2 cellular contexts compared by ENCODE assay signal in the genomic region with DNA sequence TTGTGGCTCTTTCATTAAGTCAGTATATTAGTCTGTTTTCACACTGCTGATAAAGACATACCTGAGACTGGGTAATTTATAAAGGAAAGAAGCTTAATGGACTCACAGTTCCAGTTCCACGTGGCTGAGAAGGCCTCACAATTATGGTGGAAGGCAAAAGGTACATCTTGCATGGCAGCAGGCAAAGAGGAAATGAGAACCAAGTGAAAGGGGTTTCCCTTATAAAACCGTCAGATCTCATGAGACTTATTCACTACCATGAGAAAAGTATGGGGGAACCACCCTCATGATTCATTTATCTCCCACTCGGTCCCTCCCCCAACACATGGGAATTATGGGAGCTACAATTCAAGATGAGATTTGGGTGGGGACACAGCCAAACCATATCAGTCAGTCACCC. TPM values are rescaled to one million over a fixed set of nuclear protein-coding genes. Genes with fewer than 3 reads are reported as not detected.
"Had no signal": no experiment of that assay in that cellular context is flagged by ENCODE, and none has a peak within 500 bp of the region (broad histone marks: within the 10 kb centered on the region; RNA-seq: fewer than 3 reads in every experiment).

No MANE protein-coding gene starts in this region.

RNA-seq across cellular contexts. Expression of gene CYTL1, which starts 47.7 kb away (rescaled TPM):
- total RNA-seq: gastrocnemius medialis, myocyte had no signal
